In genomic region chr3:148513066-148513671, GRCh38 we compare ENCODE assay signal across 23 cellular contexts.
DNase-seq lines count a peak whose midpoint lies in the region; ATAC-seq, FAIRE-seq and TF ChIP-seq lines count a peak whose summit lies in the region.
"Had no signal": no experiment of that assay in that cellular context is flagged by ENCODE, and none has a peak within 500 bp of the region (broad histone marks: within the 10 kb centered on the region; RNA-seq: fewer than 3 reads in every experiment).

No MANE protein-coding gene starts in this region.

- H3K4me3 ChIP-seq in AG04449 (ENCODE audit: low read depth, low read length), result no peak overlapping the region
- no peak overlapping the region for H3K4me3 ChIP-seq in bronchial epithelial cell (ENCODE audit: low read depth, low read length)
- H3K4me3 ChIP-seq: lower lobe of right lung had no signal

- DNase-seq in AG04449 (ENCODE audit: low read depth, low spot score), result peak; percentile 3
- peak; percentile 35 for DNase-seq in LHCN-M2 (ENCODE audit: low read depth)
- DNase-seq in bronchial epithelial cell (ENCODE audit: low read depth), result peak; percentile 33
- DNase-seq in hepatic stellate cell (ENCODE audit: low spot score), result peak; percentile 6
- no peak for DNase-seq in stimulated activated CD4-positive, alpha-beta T cell treated with anti-CD3 and anti-CD28 coated beads, Interleukin-2, amount 100 ng/mL, for 24 hours
- no peak for DNase-seq in activated T-cell treated with anti-CD3 and anti-CD28 coated beads for 4 hours
- DNase-seq in DMS153 (lab: John Stamatoyannopoulos, UW), result no peak
- DNase-seq: activated CD4-positive, alpha-beta T cell treated with anti-CD3 and anti-CD28 coated beads, Interleukin-2, amount 50 U/mL, for 48 hours; activated naive CD4-positive, alpha-beta T cell; amygdala; effector memory CD8-positive, alpha-beta T cell; hypothalamus; islet precursor cell; lower lobe of right lung; NCI-H1930; PC-3; SIG-M5; stimulated activated CD8-positive, alpha-beta memory T cell treated with anti-CD3 and anti-CD28 coated beads, Interleukin-4, amount 100 ng/mL, for 48 hours; T-helper 2 cell had no signal

- H3K36me3 ChIP-seq in bronchial epithelial cell (ENCODE audit: control insufficient read depth, insufficient read depth, low read length), result no peaks in the 10 kb centered on the region
- H3K36me3 ChIP-seq: lower lobe of right lung, neutrophil had no signal

- TF ChIP-seq CTCF in AG04449 (IDR thresholded peaks at IDR 0.05; ENCODE audit: insufficient read depth, low read length, missing control alignments), result no peak
- TF ChIP-seq CTCF in bronchial epithelial cell (IDR thresholded peaks at IDR 0.05; ENCODE audit: insufficient read depth, low read length, severe bottlenecking), result no peak

- H3K27me3 ChIP-seq in bronchial epithelial cell (ENCODE audit: control insufficient read depth, insufficient read depth, low read length), result no peaks in the 10 kb centered on the region
- H3K27me3 ChIP-seq: neutrophil had no signal

- ATAC-seq in HG03432 (IDR thresholded peaks at IDR 0.05; ENCODE audit: unreplicated experiment), result no peak
- ATAC-seq: effector memory CD8-positive, alpha-beta T cell; lower lobe of right lung; PC-3 had no signal

- CTCF ChIA-PET in AG04449 (lab: Yijun Ruan, JAX), result no interaction called here

- no peak for FAIRE-seq in bronchial epithelial cell (lab: Jason Lieb, UNC)
- FAIRE-seq: A204.1, GM12891 had no signal

- POLR2A ChIA-PET in AG04449 (lab: Yijun Ruan, JAX), result no interaction called here

Comparison
In these comparisons a context has a peak if more than half of its experiments do, and no peak if none do; other contexts are left out.
1. DNase-seq: peak in AG04449 (single experiment), LHCN-M2 (single experiment), bronchial epithelial cell (single experiment) and hepatic stellate cell (single experiment); none in stimulated activated CD4-positive, alpha-beta T cell treated with anti-CD3 and anti-CD28 coated beads, Interleukin-2, amount 100 ng/mL, for 24 hours (0 of 2), activated T-cell treated with anti-CD3 and anti-CD28 coated beads for 4 hours (single experiment) and DMS153 (single experiment).